8 cellular contexts compared by ENCODE assay signal in genomic region chr12:95700316-95700785, GRCh38.
DNase-seq lines count a peak whose midpoint lies in the region; ATAC-seq, FAIRE-seq and TF ChIP-seq lines count a peak whose summit lies in the region.

No MANE protein-coding gene starts in this region.

- no peak for TF ChIP-seq POLR2A in GM12891 (IDR thresholded peaks at IDR 0.05; ENCODE audit: low read depth, low read length)

- H3K4me3 ChIP-seq in fibroblast of villous mesenchyme (ENCODE audit: low read depth, low read length) (no peak overlapping the region), dorsolateral prefrontal cortex (no peak overlapping the region), HAP-1 (no peak overlapping the region)

- FAIRE-seq in GM12891 (lab: Jason Lieb, UNC), result peak; percentile 88

- no peaks in the 10 kb centered on the region for H3K4me1 ChIP-seq in HAP-1

- peak; percentile 96 for ATAC-seq in GM21576 (IDR thresholded peaks at IDR 0.05; ENCODE audit: unreplicated experiment)

- in situ Hi-C loops in HAP-1 (cut with MboI; ENCODE audit: low sequenced_read_pairs), result no loop called here

- DNase-seq in GM12891 (ENCODE audit: insufficient read length, low spot score) (peak; percentile 23), HT1080 (ENCODE audit: low read depth) (peak; percentile 93), fibroblast of villous mesenchyme (ENCODE audit: low read depth) (peak; percentile 26), NCI-H146 (lab: John Stamatoyannopoulos, UW) (no peak), amygdala (lab: John Stamatoyannopoulos, UW) (no peak), dorsolateral prefrontal cortex (no peak), HAP-1 (ENCODE audit: low spot score in 2 of 2) (no peak)

- no peaks in the 10 kb centered on the region for H3K9me3 ChIP-seq in HAP-1

- TF ChIP-seq CTCF in fibroblast of villous mesenchyme (IDR thresholded peaks at IDR 0.05; ENCODE audit: insufficient read depth, low read depth, low read length), result no peak
- TF ChIP-seq CTCF in dorsolateral prefrontal cortex (IDR thresholded peaks at IDR 0.05 in 54 of 56, conservative IDR thresholded peaks at IDR 0.05 in 2 of 56; ENCODE audit: low read depth in 1 of 56, partially characterized antibody in 56 of 56), result no peak

- H3K27me3 ChIP-seq in dorsolateral prefrontal cortex, result no peaks in the 10 kb centered on the region
- H3K27me3 ChIP-seq in HAP-1 (ENCODE audit: low read depth), result peaks cover 2% of the 10 kb centered on the region; the same call in 1 of the 2 replicates

- H3K27ac ChIP-seq in dorsolateral prefrontal cortex, result peak overlapping the region in 1 of 59 donors; percentile 29

- no peaks in the 10 kb centered on the region for H3K36me3 ChIP-seq in HAP-1 (replicated peaks)

- intact Hi-C loops in dorsolateral prefrontal cortex (cut with DNase I), result no loop called here

TF ChIP-seq in GM12891, 5 proteins besides CTCF, POLR2A, EP300 and RAD21:
- TF ChIP-seq TAF1 (IDR thresholded peaks at IDR 0.05; ENCODE audit: low read depth, low read length) (no peak), POLR2AphosphoS5 (IDR thresholded peaks at IDR 0.05; ENCODE audit: low read depth, low read length) (no peak), PAX5 (IDR thresholded peaks at IDR 0.05; ENCODE audit: insufficient read depth, low read length, severe bottlenecking) (peak; percentile 39), SPI1 (IDR thresholded peaks at IDR 0.05; ENCODE audit: low read depth, low read length) (peak; percentile 57; the same call in 1 of the 2 replicates), POU2F2 (IDR thresholded peaks at IDR 0.05; ENCODE audit: low read depth, low read length) (no peak)

Comparison
In these comparisons a context has a peak if more than half of its experiments do, and no peak if none do; other contexts are left out.
1. DNase-seq: peak in GM12891 (single experiment), HT1080 (single experiment) and fibroblast of villous mesenchyme (single experiment); none in NCI-H146 (single experiment), amygdala (0 of 56), dorsolateral prefrontal cortex (0 of 10) and HAP-1 (0 of 2).